ENCODE assay signal across 8 cellular contexts in genomic region chr9:127123239-127123935, GRCh38. TPM values are rescaled to one million over a fixed set of nuclear protein-coding genes. Genes with fewer than 3 reads are reported as not detected.
DNase-seq lines count a peak whose midpoint lies in the region; ATAC-seq and TF ChIP-seq lines count a peak whose summit lies in the region.

No MANE protein-coding gene starts in this region.

- H3K27ac ChIP-seq in ascending aorta (peak overlapping the region; percentile 90 to 93), smooth muscle cell (ENCODE audit: low read depth) (peak overlapping the region; percentile 82)

- H3K4me2 ChIP-seq in smooth muscle cell, result peak overlapping the region; percentile 93

- H3F3A ChIP-seq in smooth muscle cell (ENCODE audit: low read depth), result no peaks in the 10 kb centered on the region

- H3K9ac ChIP-seq in smooth muscle cell (ENCODE audit: low read depth), result peak overlapping the region; percentile 43

- intact Hi-C loops in ascending aorta (cut with DNase I), result loop anchor here (1.0 to 5.0 kb wide), 4 partner anchors 31 to 101 kb away; no protein-coding TSS in a partner anchor

- WGBS in smooth muscle cell (ENCODE audit: low lambda C conversion rate), result 78% methylated on average over 9 of the region's 9 CpGs

- peak; percentile 33 for DNase-seq in MG63
- DNase-seq in ascending aorta (ENCODE audit: low spot score in 2 of 2), result no peak
- DNase-seq in kidney epithelial cell (ENCODE audit: low read depth), result no peak
- DNase-seq in smooth muscle cell (lab: John Stamatoyannopoulos, UW; ENCODE audit: unreplicated experiment), result no peak
- DNase-seq in HPDE6-E6E7 (ENCODE audit: extremely low spot score), result no peak
- DNase-seq in DMS114 treated with DMSO at 0.1 percent for 48 hours (lab: John Stamatoyannopoulos, UW; ENCODE audit: unreplicated experiment), result no peak
- no peak for DNase-seq in middle frontal gyrus (ENCODE audit: extremely low spot score, low spot score)

- H4K20me1 ChIP-seq in smooth muscle cell (ENCODE audit: low read depth), result peaks cover 6% of the 10 kb centered on the region

- peak overlapping the region; percentile 76 for H2AFZ ChIP-seq in smooth muscle cell (ENCODE audit: low read depth)

- ATAC-seq in GM18517 (IDR thresholded peaks at IDR 0.05; ENCODE audit: unreplicated experiment), result no peak

- TF ChIP-seq CTCF in ascending aorta (IDR thresholded peaks at IDR 0.05), result no peak
- TF ChIP-seq CTCF in kidney epithelial cell (IDR thresholded peaks at IDR 0.05; ENCODE audit: insufficient read depth, low read length, poor library complexity, severe bottlenecking), result no peak
- no peak for TF ChIP-seq CTCF in smooth muscle cell (IDR thresholded peaks at IDR 0.05; ENCODE audit: borderline replicate concordance, insufficient read depth, poor library complexity, severe bottlenecking)

- H3K36me3 ChIP-seq in MG63 (no peaks in the 10 kb centered on the region), ascending aorta (peaks cover 0 to 2% of the 10 kb centered on the region in 2 donors), kidney epithelial cell (ENCODE audit: control insufficient read depth, insufficient read depth, low read length) (no peaks in the 10 kb centered on the region), smooth muscle cell (ENCODE audit: low read depth) (no peaks in the 10 kb centered on the region)

- H3K27me3 ChIP-seq in MG63 (no peaks in the 10 kb centered on the region), ascending aorta (no peaks in the 10 kb centered on the region), kidney epithelial cell (ENCODE audit: control insufficient read depth, insufficient read depth, low read length) (no peaks in the 10 kb centered on the region), smooth muscle cell (ENCODE audit: low read depth) (no peaks in the 10 kb centered on the region)

- peaks cover 5% of the 10 kb centered on the region for H3K79me2 ChIP-seq in smooth muscle cell (ENCODE audit: low read depth)

- H3K4me3 ChIP-seq in MG63 (peak overlapping the region; percentile 53), ascending aorta (peak overlapping the region; percentile 67 to 77), kidney epithelial cell (ENCODE audit: low read depth, low read length) (peak overlapping the region; percentile 51), smooth muscle cell (peak overlapping the region; percentile 55)

- H3K4me1 ChIP-seq in ascending aorta, result peaks cover 13 to 28% of the 10 kb centered on the region in 2 donors
- H3K4me1 ChIP-seq in smooth muscle cell (ENCODE audit: low read depth), result peaks cover 8% of the 10 kb centered on the region

- 0 out of 2 replicates have a peak, but pooled peaks cover 2% of the 10 kb centered on the region for H3K9me3 ChIP-seq in MG63
- no peaks in the 10 kb centered on the region for H3K9me3 ChIP-seq in ascending aorta
- no peaks in the 10 kb centered on the region for H3K9me3 ChIP-seq in smooth muscle cell (replicated peaks; ENCODE audit: low read depth)

RNA-seq across cellular contexts. Expression of gene ANGPTL2, which starts 1.0 kb away (rescaled TPM):
- 7.1 and 8.1 TPM in 2 replicates for total RNA-seq in MG63 (2014; rRNA removed; shearing (Covaris generic); ENCODE audit: low replicate concordance)
- total RNA-seq in ascending aorta, result 19.6 TPM
- total RNA-seq in kidney epithelial cell, result 4.9 TPM in 2 replicates
- 13.3 and 16.1 TPM in 2 replicates for total RNA-seq in smooth muscle cell
- 18.7 and 20.2 TPM in 2 replicates for polyA plus RNA-seq in smooth muscle cell
